8 cellular contexts compared by ENCODE assay signal in the genomic region with DNA sequence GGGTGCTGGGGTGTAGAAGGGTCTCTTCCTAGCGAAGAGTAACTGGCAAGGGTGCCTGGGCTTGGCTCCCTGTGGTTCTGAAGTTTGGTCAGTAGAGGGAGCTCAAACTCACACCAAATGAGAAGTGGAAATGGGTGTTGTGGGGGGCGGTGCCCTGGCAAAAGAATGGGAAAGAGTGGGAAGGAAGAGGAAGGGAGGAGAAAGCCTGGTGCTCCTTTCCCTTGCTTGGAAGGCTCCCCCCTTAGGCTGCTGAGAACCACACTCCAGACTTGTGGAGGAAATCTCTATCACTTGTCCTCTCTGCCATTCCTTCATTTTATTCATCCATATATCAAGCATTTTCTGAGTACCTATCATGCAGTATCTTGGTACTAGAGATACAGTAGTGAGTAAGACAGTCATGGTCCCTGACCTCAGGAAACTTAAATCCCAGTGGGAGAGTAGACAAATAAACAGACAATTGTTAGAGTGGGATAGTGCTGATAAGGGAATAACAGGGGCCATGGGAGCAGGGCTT. TPM values are rescaled to one million over a fixed set of nuclear protein-coding genes. Genes with fewer than 3 reads are reported as not detected.
A peak's percentile ranks its signal among the peaks of the same experiment; 100 is the strongest.
DNase-seq lines count a peak whose midpoint lies in the region; ATAC-seq, FAIRE-seq and TF ChIP-seq lines count a peak whose summit lies in the region.

No MANE protein-coding gene starts in this region.

- H3K9me3 ChIP-seq in spleen = no peaks in the 10 kb centered on the region

- TF ChIP-seq CTCF in NB4 (IDR thresholded peaks at IDR 0.05; ENCODE audit: low read depth, low read length) = peak; percentile 86
- TF ChIP-seq CTCF in spleen (IDR thresholded peaks at IDR 0.05 in 8 of 11, conservative IDR thresholded peaks at IDR 0.05 in 3 of 11) = peak; percentile 56 to 93 (median 84)

- H3K4me3 ChIP-seq in NB4 (ENCODE audit: low read depth, low read length) (no peak overlapping the region), spleen (no peak overlapping the region)

- H3K4me1 ChIP-seq in spleen = peaks cover 0 to 32% (median 12%) of the 10 kb centered on the region in 6 donors

- no peak for TF ChIP-seq POLR2A in GM12891 (IDR thresholded peaks at IDR 0.05; ENCODE audit: low read depth, low read length)
- no peak for TF ChIP-seq POLR2A in NB4 (IDR thresholded peaks at IDR 0.05; ENCODE audit: extremely low read depth, insufficient read length)
- TF ChIP-seq POLR2A in spleen (IDR thresholded peaks at IDR 0.05) = no peak

- no peaks in the 10 kb centered on the region for H3K27me3 ChIP-seq in spleen (replicated peaks in 1 of 7)

- no peaks in the 10 kb centered on the region for H3K36me3 ChIP-seq in spleen

- FAIRE-seq in GM12891 (lab: Jason Lieb, UNC) = peak; percentile 88

- ATAC-seq in GM21367 (IDR thresholded peaks at IDR 0.05; ENCODE audit: unreplicated experiment) = no peak

- intact Hi-C loops in spleen (cut with DNase I; ENCODE audit: low total_unique reads) = loop anchor here (10.0 kb wide), 1 partner anchor 342 kb away; no protein-coding TSS in a partner anchor

- 0 to 25% (median 13%) methylated on average over 2 of the region's 2 CpGs for WGBS in spleen, 5 donors

- H3K27ac ChIP-seq in caudate nucleus (ENCODE audit: low read depth, low read length) (no peak overlapping the region), spleen (peak overlapping the region in 5 of 8 donors; percentile 11 to 56 (median 37))

- DNase-seq in ACHN (peak; percentile 75), GM12891 (ENCODE audit: insufficient read length, low spot score) (no peak), NB4 (ENCODE audit: low read depth) (peak; percentile 61), T-helper 2 cell (peak in 3 of 5 experiments; percentile 12 to 25 (median 18)), caudate nucleus (lab: John Stamatoyannopoulos, UW) (peak in 49 of 61 donors; percentile 3 to 76 (median 39)), islet precursor cell (peak; percentile 85), spleen (peak; percentile 79)

- in situ Hi-C loops in ACHN (cut with HindIII; ENCODE audit: low pct_ligation_motif_present, low pct_unique_long_range_greater_than_20kb, low sequenced_read_pairs) = no loop called here

TF ChIP-seq in GM12891, 5 proteins besides CTCF, POLR2A, EP300 and RAD21:
- TF ChIP-seq POLR2AphosphoS5 (IDR thresholded peaks at IDR 0.05; ENCODE audit: low read depth, low read length) = no peak
- TF ChIP-seq POU2F2 (IDR thresholded peaks at IDR 0.05; ENCODE audit: low read depth, low read length) = no peak
- TF ChIP-seq TAF1 (IDR thresholded peaks at IDR 0.05; ENCODE audit: low read depth, low read length) = no peak
- TF ChIP-seq PAX5 (IDR thresholded peaks at IDR 0.05; ENCODE audit: insufficient read depth, low read length, severe bottlenecking) = no peak
- TF ChIP-seq SPI1 (IDR thresholded peaks at IDR 0.05; ENCODE audit: low read depth, low read length) = 0 out of 2 replicates have a peak, but pooled peaks have one; percentile 22

RNA-seq across cellular contexts. Expression of a gene that starts 13.0 kb away (rescaled TPM):
- polyA plus RNA-seq in GM12891 (2012; ENCODE audit: low read depth, missing spikeins) = 0.03 TPM
- under 1 TPM in 4 of 7 donors, not detected in 3; 0.10 to 0.54 (median 0.16) TPM for total RNA-seq in spleen
- polyA plus RNA-seq in spleen = under 1 TPM; 0.03 to 0.05 (median 0.04) TPM

RNA-seq across cellular contexts. Expression of a gene that starts 26.6 kb away (rescaled TPM):
- 1.2 TPM for polyA plus RNA-seq in GM12891 (2012; ENCODE audit: low read depth, missing spikeins)
- 10 to 100 TPM in 2 of 7 donors, 1 to 10 TPM in 5; 4.2 to 16.2 (median 8.9) TPM for total RNA-seq in spleen
- 1 to 10 TPM; 1.2 to 2.7 (median 1.7) TPM for polyA plus RNA-seq in spleen

RNA-seq across cellular contexts. Expression of a gene that starts 28.6 kb away (rescaled TPM):
- 50.7 TPM for polyA plus RNA-seq in GM12891 (2012; ENCODE audit: low read depth, missing spikeins)
- 100 to 1,000 TPM; 154 to 235 (median 167) TPM for total RNA-seq in spleen
- polyA plus RNA-seq in spleen = 10 to 100 TPM; 30.5 to 52.3 (median 42.3) TPM
